ENCODE assay signal across 8 cellular contexts in genomic region chr14:51651388-51652167, GRCh38. TPM values are rescaled to one million over a fixed set of nuclear protein-coding genes. Genes with fewer than 3 reads are reported as not detected.
A peak's percentile ranks its signal among the peaks of the same experiment; 100 is the strongest.
DNase-seq lines count a peak whose midpoint lies in the region; ATAC-seq and TF ChIP-seq lines count a peak whose summit lies in the region.

Gene FRMD6, plus strand, starts transcription at chr14:51651910. Its CDS starts 37,927 bp downstream, at chr14:51689837.

- H3K9me3 ChIP-seq in GM23248 (ENCODE audit: low read depth): no peaks in the 10 kb centered on the region

- peak within 1 kb of the TSS; percentile 99 for H3K9ac ChIP-seq in GM23248

- ATAC-seq in omental fat pad (ENCODE audit: low FRiP score): peak; percentile 91

- H3K27ac ChIP-seq in GM23248 (peak within 1 kb of the TSS; percentile 97), temporal lobe (ENCODE audit: low read depth, low read length) (peak within 1 kb of the TSS; percentile 80)

- H3K4me3 ChIP-seq in GM23248: peak within 1 kb of the TSS; percentile 97

- in situ Hi-C loops in GM23248 (cut with MboI) (loop anchor here (10.0 kb wide), 1 partner anchor 367 kb away; no protein-coding TSS in a partner anchor), SK-MEL-5 (cut with HindIII; ENCODE audit: low pct_unique_long_range_greater_than_20kb, low sequenced_read_pairs) (no loop called here)

- WGBS in GM23248 (ENCODE audit: low coverage in 1 of 2, low lambda C conversion rate in 2 of 2, missing lambda C conversion rate in 2 of 2), 2 experiments: 1 to 3% methylated on average over 42 to 82 of the region's 86 CpGs

- peak within 1 kb of the TSS; percentile 100 for H3K4me2 ChIP-seq in GM23248 (ENCODE audit: unreplicated experiment)

- no peaks in the 10 kb centered on the region for H3K27me3 ChIP-seq in GM23248 (replicated peaks; ENCODE audit: insufficient read depth)

- H3F3A ChIP-seq in GM23248 (ENCODE audit: insufficient read depth): peaks cover 72% of the 10 kb centered on the region

- H4K20me1 ChIP-seq in GM23248 (ENCODE audit: insufficient read depth): peaks cover under 1% of the 10 kb centered on the region; the same call in 1 of the 2 replicates

- peaks cover 96% of the 10 kb centered on the region for H3K79me2 ChIP-seq in GM23248 (ENCODE audit: insufficient read depth)

- H3K9me2 ChIP-seq in GM23248 (ENCODE audit: insufficient read depth): no peaks in the 10 kb centered on the region

- H3K4me1 ChIP-seq in GM23248 (ENCODE audit: insufficient read depth): peaks cover 34% of the 10 kb centered on the region

- peak; percentile 94 for DNase-seq in EH (ENCODE audit: low read depth)
- peak; percentile 96 for DNase-seq in GM23248
- peak; percentile 86 for DNase-seq in LHCN-M2 (ENCODE audit: low read depth)
- peak; percentile 82 for DNase-seq in SK-MEL-5 (ENCODE audit: low read depth, low spot score)
- peak; percentile 79 for DNase-seq in activated naive CD4-positive, alpha-beta T cell treated with anti-CD3 and anti-CD28 coated beads, Interleukin-2, amount 50 U/mL, for 16 hours
- DNase-seq in glomerular endothelial cell (ENCODE audit: extremely low read depth, low read depth, low spot score): no peak
- peak; percentile 62 for DNase-seq in omental fat pad (ENCODE audit: low spot score)

- peak in 2 of 3 donors; percentile 27 to 67 for TF ChIP-seq CTCF in omental fat pad (IDR thresholded peaks at IDR 0.05)

- H2AFZ ChIP-seq in GM23248: no peak within 1 kb of the TSS

- peaks cover 40% of the 10 kb centered on the region for H3K36me3 ChIP-seq in GM23248 (ENCODE audit: low read depth)

RNA-seq across cellular contexts. Expression of gene FRMD6, which starts in this region (rescaled TPM):
- 795 and 861 TPM in 2 replicates for total RNA-seq in GM23248 (2014; rRNA removed; shearing (Covaris generic))
- polyA plus RNA-seq in GM23248 (2016; fragmentation: Nextera tagmentation; extraction: Ambion mirVana): 550 and 553 TPM in 2 replicates
- total RNA-seq in LHCN-M2 (2014; rRNA removed) (170 and 223 TPM in 2 replicates), glomerular endothelial cell (130 and 207 TPM in 2 replicates), omental fat pad (10 to 100 TPM; 13.5 to 25.7 (median 19.3) TPM), temporal lobe (10.1 TPM)
- 117 TPM for polyA plus RNA-seq in LHCN-M2 (2012)
- 45.5 and 46.0 TPM in 2 replicates for total RNA-seq in SK-MEL-5 (2014; rRNA removed; shearing (Covaris generic))
- polyA plus RNA-seq in SK-MEL-5 (2015; cell fraction: cytosol; rRNA removed): 48.8 and 82.1 TPM in 2 replicates
- 62.1 and 88.2 TPM in 2 replicates for polyA plus RNA-seq in SK-MEL-5 (2015; cell fraction: nucleus; rRNA removed)
